1 cellular context compared by ENCODE assay signal in the genomic region with DNA sequence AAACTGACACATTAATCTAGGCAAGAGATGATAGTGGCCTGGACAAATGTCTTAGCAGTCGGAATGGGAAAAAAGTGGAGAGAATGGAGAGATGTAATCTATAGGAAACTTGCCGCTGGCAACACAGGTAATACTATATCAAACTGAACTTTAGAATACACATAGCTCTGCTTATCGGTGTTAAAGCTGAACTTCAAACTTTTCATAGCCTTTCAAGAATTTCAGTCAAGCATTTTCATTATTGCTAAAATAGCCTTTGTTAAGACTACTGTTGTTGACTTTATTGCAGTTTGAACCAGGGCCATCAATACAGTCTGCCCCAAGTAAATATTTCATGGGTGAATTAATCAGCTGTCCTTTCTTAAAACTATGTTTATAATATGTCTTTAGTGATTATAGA.
TF ChIP-seq lines count a peak whose summit lies in the region.

No MANE protein-coding gene starts in this region.

TF ChIP-seq in GM23338, 12 proteins besides CTCF, POLR2A, EP300 and RAD21 (continued from another document):
- TF ChIP-seq, protein P1, sequence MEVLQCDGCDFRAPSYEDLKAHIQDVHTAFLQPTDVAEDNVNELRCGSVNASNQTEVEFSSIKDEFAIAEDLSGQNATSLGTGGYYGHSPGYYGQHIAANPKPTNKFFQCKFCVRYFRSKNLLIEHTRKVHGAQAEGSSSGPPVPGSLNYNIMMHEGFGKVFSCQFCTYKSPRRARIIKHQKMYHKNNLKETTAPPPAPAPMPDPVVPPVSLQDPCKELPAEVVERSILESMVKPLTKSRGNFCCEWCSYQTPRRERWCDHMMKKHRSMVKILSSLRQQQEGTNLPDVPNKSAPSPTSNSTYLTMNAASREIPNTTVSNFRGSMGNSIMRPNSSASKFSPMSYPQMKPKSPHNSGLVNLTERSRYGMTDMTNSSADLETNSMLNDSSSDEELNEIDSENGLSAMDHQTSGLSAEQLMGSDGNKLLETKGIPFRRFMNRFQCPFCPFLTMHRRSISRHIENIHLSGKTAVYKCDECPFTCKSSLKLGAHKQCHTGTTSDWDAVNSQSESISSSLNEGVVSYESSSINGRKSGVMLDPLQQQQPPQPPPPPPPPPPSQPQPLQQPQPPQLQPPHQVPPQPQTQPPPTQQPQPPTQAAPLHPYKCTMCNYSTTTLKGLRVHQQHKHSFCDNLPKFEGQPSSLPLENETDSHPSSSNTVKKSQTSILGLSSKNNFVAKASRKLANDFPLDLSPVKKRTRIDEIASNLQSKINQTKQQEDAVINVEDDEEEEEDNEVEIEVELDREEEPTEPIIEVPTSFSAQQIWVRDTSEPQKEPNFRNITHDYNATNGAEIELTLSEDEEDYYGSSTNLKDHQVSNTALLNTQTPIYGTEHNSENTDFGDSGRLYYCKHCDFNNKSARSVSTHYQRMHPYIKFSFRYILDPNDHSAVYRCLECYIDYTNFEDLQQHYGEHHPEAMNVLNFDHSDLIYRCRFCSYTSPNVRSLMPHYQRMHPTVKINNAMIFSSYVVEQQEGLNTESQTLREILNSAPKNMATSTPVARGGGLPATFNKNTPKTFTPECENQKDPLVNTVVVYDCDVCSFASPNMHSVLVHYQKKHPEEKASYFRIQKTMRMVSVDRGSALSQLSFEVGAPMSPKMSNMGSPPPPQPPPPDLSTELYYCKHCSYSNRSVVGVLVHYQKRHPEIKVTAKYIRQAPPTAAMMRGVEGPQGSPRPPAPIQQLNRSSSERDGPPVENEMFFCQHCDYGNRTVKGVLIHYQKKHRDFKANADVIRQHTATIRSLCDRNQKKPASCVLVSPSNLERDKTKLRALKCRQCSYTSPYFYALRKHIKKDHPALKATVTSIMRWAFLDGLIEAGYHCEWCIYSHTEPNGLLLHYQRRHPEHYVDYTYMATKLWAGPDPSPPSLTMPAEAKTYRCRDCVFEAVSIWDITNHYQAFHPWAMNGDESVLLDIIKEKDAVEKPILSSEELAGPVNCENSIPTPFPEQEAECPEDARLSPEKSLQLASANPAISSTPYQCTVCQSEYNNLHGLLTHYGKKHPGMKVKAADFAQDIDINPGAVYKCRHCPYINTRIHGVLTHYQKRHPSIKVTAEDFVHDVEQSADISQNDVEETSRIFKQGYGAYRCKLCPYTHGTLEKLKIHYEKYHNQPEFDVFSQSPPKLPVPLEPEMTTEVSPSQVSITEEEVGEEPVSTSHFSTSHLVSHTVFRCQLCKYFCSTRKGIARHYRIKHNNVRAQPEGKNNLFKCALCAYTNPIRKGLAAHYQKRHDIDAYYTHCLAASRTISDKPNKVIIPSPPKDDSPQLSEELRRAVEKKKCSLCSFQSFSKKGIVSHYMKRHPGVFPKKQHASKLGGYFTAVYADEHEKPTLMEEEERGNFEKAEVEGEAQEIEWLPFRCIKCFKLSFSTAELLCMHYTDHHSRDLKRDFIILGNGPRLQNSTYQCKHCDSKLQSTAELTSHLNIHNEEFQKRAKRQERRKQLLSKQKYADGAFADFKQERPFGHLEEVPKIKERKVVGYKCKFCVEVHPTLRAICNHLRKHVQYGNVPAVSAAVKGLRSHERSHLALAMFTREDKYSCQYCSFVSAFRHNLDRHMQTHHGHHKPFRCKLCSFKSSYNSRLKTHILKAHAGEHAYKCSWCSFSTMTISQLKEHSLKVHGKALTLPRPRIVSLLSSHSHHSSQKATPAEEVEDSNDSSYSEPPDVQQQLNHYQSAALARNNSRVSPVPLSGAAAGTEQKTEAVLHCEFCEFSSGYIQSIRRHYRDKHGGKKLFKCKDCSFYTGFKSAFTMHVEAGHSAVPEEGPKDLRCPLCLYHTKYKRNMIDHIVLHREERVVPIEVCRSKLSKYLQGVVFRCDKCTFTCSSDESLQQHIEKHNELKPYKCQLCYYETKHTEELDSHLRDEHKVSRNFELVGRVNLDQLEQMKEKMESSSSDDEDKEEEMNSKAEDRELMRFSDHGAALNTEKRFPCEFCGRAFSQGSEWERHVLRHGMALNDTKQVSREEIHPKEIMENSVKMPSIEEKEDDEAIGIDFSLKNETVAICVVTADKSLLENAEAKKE (CRISPR knock-in tag; IDR thresholded peaks at IDR 0.05) = no peak
TF ChIP-seq in GM23338: peak in this region for 0.
